Comparison of ENCODE assay signal across 8 cellular contexts in the genomic region with DNA sequence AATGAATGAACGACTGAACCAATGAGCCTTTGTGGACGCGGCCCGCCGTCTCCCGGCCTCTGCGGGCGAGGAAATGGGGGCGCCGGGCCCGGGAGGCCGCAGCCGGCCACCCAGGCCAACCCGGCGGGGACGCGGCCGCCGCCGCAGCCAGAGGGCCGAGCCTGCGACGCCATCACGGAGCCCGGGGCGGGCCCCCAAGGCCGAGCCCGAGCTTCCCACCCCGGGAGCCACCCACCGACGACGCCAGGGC. TPM values are rescaled to one million over a fixed set of nuclear protein-coding genes. Genes with fewer than 3 reads are reported as not detected.
DNase-seq lines count a peak whose midpoint lies in the region; ATAC-seq and TF ChIP-seq lines count a peak whose summit lies in the region.

No MANE protein-coding gene starts in this region.

- H4K20me1 ChIP-seq in DOHH2 (ENCODE audit: control insufficient read depth, insufficient read depth, low read depth, low read length) = peaks cover 5% of the 10 kb centered on the region
- H4K20me1 ChIP-seq in osteoblast (ENCODE audit: insufficient read depth, low read length) = peaks cover 36% of the 10 kb centered on the region

- peak overlapping the region; percentile 92 for H3K4me3 ChIP-seq in DOHH2 (ENCODE audit: low read length)
- peak overlapping the region; percentile 77 to 90 for H3K4me3 ChIP-seq in duodenal mucosa (ENCODE audit: low read depth in 1 of 2, low read length in 2 of 2)
- peak overlapping the region; percentile 94 for H3K4me3 ChIP-seq in osteoblast (ENCODE audit: insufficient read depth, low read length)

- in situ Hi-C loops in GM13977 (cut with MboI; ENCODE audit: low pct_unique_long_range_greater_than_20kb, low sequenced_read_pairs, unreplicated experiment) = no loop called here

- no peaks in the 10 kb centered on the region for H3K27me3 ChIP-seq in DOHH2 (ENCODE audit: control insufficient read depth, low read length)
- no peaks in the 10 kb centered on the region for H3K27me3 ChIP-seq in duodenal mucosa (ENCODE audit: control insufficient read depth in 1 of 2, insufficient read depth in 2 of 2, low read length in 2 of 2)
- H3K27me3 ChIP-seq in osteoblast (ENCODE audit: insufficient read depth, low read length) = no peaks in the 10 kb centered on the region

- H3K9ac ChIP-seq in duodenal mucosa (ENCODE audit: low read depth in 1 of 2, low read length in 2 of 2) = peak overlapping the region; percentile 66 to 85

- H3K27me3 Mint-ChIP-seq in IgD-negative memory B cell = no peaks in the 10 kb centered on the region

- no peaks in the 10 kb centered on the region for H3K9me3 Mint-ChIP-seq in IgD-negative memory B cell

- H3K27ac Mint-ChIP-seq in IgD-negative memory B cell = peak overlapping the region in 2 of 3 donors; percentile 69 to 96

- H3K79me2 ChIP-seq in DOHH2 (ENCODE audit: control insufficient read depth, low read length) (peaks cover 93% of the 10 kb centered on the region), osteoblast (ENCODE audit: insufficient read depth, low read length) (peaks cover 88% of the 10 kb centered on the region)

- TF ChIP-seq CTCF in DOHH2 (IDR thresholded peaks at IDR 0.05; ENCODE audit: low read depth, low read length, poor library complexity, severe bottlenecking) = no peak
- no peak for TF ChIP-seq CTCF in osteoblast (IDR thresholded peaks at IDR 0.05; ENCODE audit: extremely low read depth, low read depth, low read length)
- TF ChIP-seq CTCF in GM13977 (IDR thresholded peaks at IDR 0.05; ENCODE audit: extremely low read depth, insufficient read depth, missing control alignments) = no peak

- H3K4me3 Mint-ChIP-seq in IgD-negative memory B cell = peak overlapping the region; percentile 88 to 96 (median 94)

- H3K9me3 ChIP-seq in DOHH2 (ENCODE audit: control insufficient read depth, insufficient read depth, low read length) (no peaks in the 10 kb centered on the region), duodenal mucosa (ENCODE audit: control insufficient read depth in 1 of 2, low read length in 2 of 2) (no peaks in the 10 kb centered on the region), osteoblast (ENCODE audit: low read depth, low read length) (no peaks in the 10 kb centered on the region)

- peaks cover 29% of the 10 kb centered on the region for H3K4me1 ChIP-seq in DOHH2 (ENCODE audit: control insufficient read depth, low read length)
- peaks cover 5 to 19% of the 10 kb centered on the region in 2 donors for H3K4me1 ChIP-seq in duodenal mucosa (ENCODE audit: control insufficient read depth in 1 of 2, insufficient read depth in 2 of 2, low read length in 2 of 2)
- peaks cover 19% of the 10 kb centered on the region for H3K4me1 ChIP-seq in osteoblast (ENCODE audit: insufficient read depth, low read length)

- H3K9me2 ChIP-seq in DOHH2 (replicated peaks; ENCODE audit: control insufficient read depth, low read length) = no peaks in the 10 kb centered on the region

- peaks cover 73% of the 10 kb centered on the region for H3K36me3 ChIP-seq in DOHH2 (ENCODE audit: control insufficient read depth, low read length)
- peaks cover 4 to 24% of the 10 kb centered on the region in 2 donors for H3K36me3 ChIP-seq in duodenal mucosa (ENCODE audit: control insufficient read depth in 1 of 2, insufficient read depth in 2 of 2, low read length in 2 of 2)
- H3K36me3 ChIP-seq in osteoblast (ENCODE audit: insufficient read depth, low read length) = peaks cover 27% of the 10 kb centered on the region

- H3K27ac ChIP-seq in DOHH2 (ENCODE audit: low read depth, low read length) = peak overlapping the region; percentile 84
- peak overlapping the region; percentile 56 for H3K27ac ChIP-seq in duodenal mucosa (ENCODE audit: low read depth, low read length)
- peak overlapping the region; percentile 81 for H3K27ac ChIP-seq in osteoblast (ENCODE audit: low read depth, low read length)

- peak overlapping the region; percentile 74 for H2AFZ ChIP-seq in osteoblast (ENCODE audit: low read length)

- H3K4me2 ChIP-seq in DOHH2 (ENCODE audit: low read length) (peak overlapping the region; percentile 69), osteoblast (ENCODE audit: insufficient read depth, low read length) (peak overlapping the region; percentile 100)

- H3K4me1 Mint-ChIP-seq in IgD-negative memory B cell = peaks cover 19 to 31% (median 23%) of the 10 kb centered on the region in 3 donors

- peaks cover 3% of the 10 kb centered on the region; the same call in 1 of the 2 replicates for H3F3A ChIP-seq in DOHH2 (ENCODE audit: control insufficient read depth, insufficient read depth)

- DNase-seq in osteoblast (ENCODE audit: insufficient read length, low spot score, missing footprints) (no peak), GM13977 (ENCODE audit: low spot score) (no peak), COLO829 (ENCODE audit: low spot score) (no peak), NOMO-1 treated with DMSO at 0.1 percent for 48 hours (lab: John Stamatoyannopoulos, UW; ENCODE audit: unreplicated experiment) (no peak)

- H3K36me3 Mint-ChIP-seq in IgD-negative memory B cell = peaks cover 2% of the 10 kb centered on the region

- no peak for ATAC-seq in HG03175 (IDR thresholded peaks at IDR 0.05; ENCODE audit: unreplicated experiment)

RNA-seq across cellular contexts. Expression of a gene that starts 0.2 kb away (rescaled TPM):
- polyA plus RNA-seq in IgD-negative memory B cell = 11.8 TPM
- 32.7 and 33.7 TPM in 2 replicates for total RNA-seq in osteoblast

RNA-seq across cellular contexts. Expression of a gene that starts 0.3 kb away (rescaled TPM):
- 27.9 TPM for polyA plus RNA-seq in IgD-negative memory B cell
- 30.9 and 38.4 TPM in 2 replicates for total RNA-seq in osteoblast

RNA-seq across cellular contexts. Expression of a gene that starts 30.7 kb away (rescaled TPM):
- polyA plus RNA-seq in IgD-negative memory B cell = 35.9 TPM
- total RNA-seq in osteoblast = 5.4 and 5.6 TPM in 2 replicates
